Comparison of ENCODE assay signal across 11 cellular contexts in the genomic region with DNA sequence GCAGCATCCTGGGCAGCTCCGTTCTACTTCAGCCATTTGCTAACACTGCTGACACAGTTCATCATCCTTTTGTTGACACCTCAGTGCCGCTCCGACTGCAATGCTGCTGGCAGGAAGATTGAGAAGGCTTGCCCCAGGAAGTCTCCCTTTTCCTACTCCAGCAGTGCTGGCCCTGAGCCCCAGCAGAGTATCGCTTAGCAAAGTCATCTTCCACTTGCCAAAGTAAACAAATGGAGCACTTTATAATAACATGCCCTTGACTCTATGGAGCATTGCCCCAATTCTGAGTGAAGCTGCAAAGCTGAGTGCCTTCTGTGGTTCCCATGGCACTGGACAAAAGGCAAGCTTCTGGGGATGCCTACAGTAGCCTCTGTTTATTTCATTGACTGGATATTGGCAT. TPM values are rescaled to one million over a fixed set of nuclear protein-coding genes. Genes with fewer than 3 reads are reported as not detected.
DNase-seq lines count a peak whose midpoint lies in the region; ATAC-seq lines count a peak whose summit lies in the region.
"Had no signal": no experiment of that assay in that cellular context is flagged by ENCODE, and none has a peak within 500 bp of the region (broad histone marks: within the 10 kb centered on the region; RNA-seq: fewer than 3 reads in every experiment).

No MANE protein-coding gene starts in this region.

- peaks cover 5 to 23% of the 10 kb centered on the region in 2 donors for H3K27me3 Mint-ChIP-seq in natural killer cell treated with Interleukin-12 subunit alpha and Interleukin-12 subunit beta and Interleukin-15 and Interleukin-18, amount 100 ng/mL, for 72 hours

- no peak overlapping the region for H3K4me3 Mint-ChIP-seq in natural killer cell treated with Interleukin-12 subunit alpha and Interleukin-12 subunit beta and Interleukin-15 and Interleukin-18, amount 100 ng/mL, for 72 hours
- H3K4me3 Mint-ChIP-seq: CD4-positive, CD25-positive, alpha-beta regulatory T cell; T-cell had no signal

- H3K4me3 ChIP-seq in mucosa of rectum (ENCODE audit: low read length in 2 of 2), result peak overlapping the region in 1 of 2 donors; percentile 35

- no peak for ATAC-seq in natural killer cell treated with Interleukin-12 subunit alpha and Interleukin-12 subunit beta and Interleukin-15 and Interleukin-18, amount 100 ng/mL, for 72 hours
- ATAC-seq: T-cell had no signal

- no peaks in the 10 kb centered on the region for H3K36me3 ChIP-seq in mucosa of rectum (ENCODE audit: control insufficient read depth in 2 of 2, insufficient read depth in 2 of 2, low read length in 2 of 2)

- peak overlapping the region; percentile 40 to 45 for H3K27ac ChIP-seq in mucosa of rectum (ENCODE audit: low read depth in 2 of 2, low read length in 2 of 2)

- DNase-seq in AG20443 (ENCODE audit: low spot score), result peak; percentile 37
- DNase-seq in NCI-H1092 treated with DMSO at 0.1 percent for 48 hours (lab: John Stamatoyannopoulos, UW), result peak; percentile 79
- peak; percentile 62 for DNase-seq in dedifferentiated amniotic fluid mesenchymal stem cell (ENCODE audit: extremely low spot score)
- no peak for DNase-seq in NCI-H526 treated with DMSO at 0.1 percent for 48 hours (lab: John Stamatoyannopoulos, UW)
- no peak for DNase-seq in NCI-H510A treated with DMSO at 0.1 percent for 48 hours (lab: John Stamatoyannopoulos, UW)
- DNase-seq in NCI-H187 (lab: John Stamatoyannopoulos, UW), result no peak
- DNase-seq in natural killer cell treated with Interleukin-12 subunit alpha and Interleukin-12 subunit beta and Interleukin-15 and Interleukin-18, amount 100 ng/mL, for 72 hours (ENCODE audit: low spot score), result no peak
- DNase-seq: activated naive CD4-positive, alpha-beta T cell; CD4-positive, CD25-positive, alpha-beta regulatory T cell; T-cell had no signal

- H3K9me3 Mint-ChIP-seq in natural killer cell treated with Interleukin-12 subunit alpha and Interleukin-12 subunit beta and Interleukin-15 and Interleukin-18, amount 100 ng/mL, for 72 hours, result no peaks in the 10 kb centered on the region
- H3K9me3 Mint-ChIP-seq: T-cell had no signal

- H3K27ac Mint-ChIP-seq in natural killer cell treated with Interleukin-12 subunit alpha and Interleukin-12 subunit beta and Interleukin-15 and Interleukin-18, amount 100 ng/mL, for 72 hours, result no peak overlapping the region
- H3K27ac Mint-ChIP-seq: CD4-positive, CD25-positive, alpha-beta regulatory T cell; T-cell had no signal

- no peaks in the 10 kb centered on the region for H3K9me3 ChIP-seq in mucosa of rectum (ENCODE audit: control insufficient read depth in 2 of 2, low read length in 2 of 2)

- H3K4me1 ChIP-seq in mucosa of rectum (ENCODE audit: control insufficient read depth in 2 of 2, insufficient read depth in 2 of 2, low read length in 2 of 2), result peaks cover 43 to 45% of the 10 kb centered on the region in 2 donors

- H3K9ac ChIP-seq in mucosa of rectum (ENCODE audit: low read depth in 1 of 2, low read length in 2 of 2), result no peak overlapping the region

- H3K4me1 Mint-ChIP-seq in natural killer cell treated with Interleukin-12 subunit alpha and Interleukin-12 subunit beta and Interleukin-15 and Interleukin-18, amount 100 ng/mL, for 72 hours (ENCODE audit: low read depth in 2 of 2), result no peaks in the 10 kb centered on the region
- H3K4me1 Mint-ChIP-seq: CD4-positive, CD25-positive, alpha-beta regulatory T cell had no signal

- H3K27me3 ChIP-seq in mucosa of rectum (ENCODE audit: control insufficient read depth in 2 of 2, insufficient read depth in 2 of 2, low read length in 2 of 2), result no peaks in the 10 kb centered on the region

- no peaks in the 10 kb centered on the region for H3K36me3 Mint-ChIP-seq in natural killer cell treated with Interleukin-12 subunit alpha and Interleukin-12 subunit beta and Interleukin-15 and Interleukin-18, amount 100 ng/mL, for 72 hours
- H3K36me3 Mint-ChIP-seq: CD4-positive, CD25-positive, alpha-beta regulatory T cell; T-cell had no signal

RNA-seq across cellular contexts. Expression of gene PRLR, which starts 32.2 kb away (rescaled TPM):
- not detected for total RNA-seq in natural killer cell treated with Interleukin-12 subunit alpha and Interleukin-12 subunit beta and Interleukin-15 and Interleukin-18, amount 100 ng/mL, for 72 hours
- total RNA-seq: CD4-positive, CD25-positive, alpha-beta regulatory T cell had no signal

Comparison
In these comparisons a context has a peak if more than half of its experiments do, and no peak if none do; other contexts are left out.
1. DNase-seq: peak in AG20443 (single experiment), NCI-H1092 treated with DMSO at 0.1 percent for 48 hours (single experiment) and dedifferentiated amniotic fluid mesenchymal stem cell (single experiment); none in NCI-H526 treated with DMSO at 0.1 percent for 48 hours (single experiment), NCI-H510A treated with DMSO at 0.1 percent for 48 hours (single experiment), NCI-H187 (0 of 2) and natural killer cell treated with Interleukin-12 subunit alpha and Interleukin-12 subunit beta and Interleukin-15 and Interleukin-18, amount 100 ng/mL, for 72 hours (single experiment).